In genomic region chr5:96601811-96602244, GRCh38 we compare ENCODE assay signal across 8 cellular contexts.
DNase-seq lines count a peak whose midpoint lies in the region; ATAC-seq and TF ChIP-seq lines count a peak whose summit lies in the region.

No MANE protein-coding gene starts in this region.

- H3K4me1 ChIP-seq in lung (ENCODE audit: control insufficient read depth in 2 of 2, insufficient read depth in 2 of 2, low read length in 2 of 2), result no peaks in the 10 kb centered on the region

- H3K4me3 ChIP-seq in WERI-Rb-1 (ENCODE audit: low read depth, low read length) (no peak overlapping the region), lung (no peak overlapping the region)

- peak; percentile 60 for TF ChIP-seq CTCF in WERI-Rb-1 (IDR thresholded peaks at IDR 0.05; ENCODE audit: low read depth, low read length)
- peak; percentile 54 for TF ChIP-seq CTCF in lung (IDR thresholded peaks at IDR 0.05; ENCODE audit: control extremely low read depth, extremely low read depth)

- DNase-seq in AG20443 (ENCODE audit: low spot score), result peak; percentile 75
- DNase-seq in NCI-H2227 (lab: John Stamatoyannopoulos, UW; ENCODE audit: unreplicated experiment), result peak; percentile 77
- DNase-seq in WERI-Rb-1, result peak; percentile 62
- peak; percentile 92 for DNase-seq in dermis blood vessel endothelial cell
- DNase-seq in lung (ENCODE audit: low spot score), result peak; percentile 47
- DNase-seq in stimulated activated naive CD8-positive, alpha-beta T cell treated with anti-CD3 and anti-CD28 coated beads, Interleukin-15, Interleukin-2, amounts not matched to agents 100 U/mL and 50 U/mL, for 24 hours, result peak; percentile 56

- H3K36me3 ChIP-seq in WERI-Rb-1, result no peaks in the 10 kb centered on the region
- no peaks in the 10 kb centered on the region for H3K36me3 ChIP-seq in lung (ENCODE audit: control insufficient read depth in 2 of 2, insufficient read depth in 2 of 2, low read length in 2 of 2)

- no peaks in the 10 kb centered on the region for H3K9me3 ChIP-seq in WERI-Rb-1 (ENCODE audit: severe bottlenecking)
- no peaks in the 10 kb centered on the region for H3K9me3 ChIP-seq in lung (ENCODE audit: control insufficient read depth in 2 of 2, insufficient read depth in 1 of 2, low read length in 1 of 2)

- WGBS in lung, 2 donors, result 19 to 28% methylated on average over 4 of the region's 4 CpGs

- ATAC-seq in GM18858 (IDR thresholded peaks at IDR 0.05; ENCODE audit: unreplicated experiment) (peak; percentile 67), HG03064 (IDR thresholded peaks at IDR 0.05; ENCODE audit: low read depth, unreplicated experiment) (peak; percentile 72), lung (ENCODE audit: insufficient read depth, low FRiP score) (peak; percentile 79)
- peak; percentile 44 for ATAC-seq in stimulated activated naive CD8-positive, alpha-beta T cell treated with anti-CD3 and anti-CD28 coated beads, Interleukin-15, Interleukin-2, amounts not matched to agents 100 U/mL and 50 U/mL, for 24 hours

- H3K27me3 ChIP-seq in WERI-Rb-1 (ENCODE audit: insufficient read depth, low read depth, severe bottlenecking), result no peaks in the 10 kb centered on the region
- H3K27me3 ChIP-seq in lung (ENCODE audit: control insufficient read depth, insufficient read depth), result no peaks in the 10 kb centered on the region

- H3K27ac ChIP-seq in WERI-Rb-1 (no peak overlapping the region), lung (ENCODE audit: low read depth in 1 of 2, low read length in 1 of 2) (no peak overlapping the region)
